Comparison of ENCODE assay signal across 11 cellular contexts in genomic region chr7:100893910-100894763, GRCh38. TPM values are rescaled to one million over a fixed set of nuclear protein-coding genes. Genes with fewer than 3 reads are reported as not detected.
DNase-seq lines count a peak whose midpoint lies in the region; ATAC-seq and TF ChIP-seq lines count a peak whose summit lies in the region.
"Had no signal": no experiment of that assay in that cellular context is flagged by ENCODE, and none has a peak within 500 bp of the region (broad histone marks: within the 10 kb centered on the region; RNA-seq: fewer than 3 reads in every experiment).

No MANE protein-coding gene starts in this region.

- no peak for DNase-seq in heart left ventricle
- DNase-seq in cardiac septum (ENCODE audit: low spot score): no peak
- DNase-seq in mesendoderm: no peak
- no peak for DNase-seq in type B pancreatic cell (ENCODE audit: extremely low spot score, unreplicated experiment)
- no peak for DNase-seq in activated CD4-positive, CD25-positive, alpha-beta regulatory T cell (lab: John Stamatoyannopoulos, UW)
- DNase-seq in head of caudate nucleus: no peak
- DNase-seq: NCI-H1417 treated with DMSO at 0.1 percent for 48 hours had no signal

- H3K79me1 ChIP-seq in mesendoderm (ENCODE audit: low read length): no peaks in the 10 kb centered on the region

- H3K4me1 ChIP-seq in heart left ventricle (peaks cover 2 to 48% (median 29%) of the 10 kb centered on the region in 12 donors), mesendoderm (ENCODE audit: control insufficient read depth, low read depth, low read length) (no peaks in the 10 kb centered on the region)

- peaks cover 25% of the 10 kb centered on the region for H3K27me3 Mint-ChIP-seq in activated T-helper 17 cell treated with anti-CD3 and anti-CD28 coated beads, Interleukin-2, amount 50 U/mL, for 72 hours
- peaks cover 21% of the 10 kb centered on the region for H3K27me3 Mint-ChIP-seq in type B pancreatic cell

- ATAC-seq in heart left ventricle (no peak), GM19467 (IDR thresholded peaks at IDR 0.05; ENCODE audit: unreplicated experiment) (no peak)
- no peak for ATAC-seq in activated T-helper 17 cell treated with anti-CD3 and anti-CD28 coated beads, Interleukin-2, amount 50 U/mL, for 72 hours (replicated peaks)

- intact Hi-C loops in heart left ventricle (cut with DNase I): loop anchor here in 5 of 10 donors (1.0 to 10.0 kb wide), 8 partner anchors 165 to 401 kb away; no protein-coding TSS in a partner anchor
- intact Hi-C loops in cardiac septum (cut with DNase I): loop anchor here (10.0 kb wide), 1 partner anchor 271 kb away; the partner anchor contains the start of gene VGF
- intact Hi-C loops in head of caudate nucleus (cut with DNase I): loop anchor here (5.0 to 10.0 kb wide), 2 partner anchors 163 to 241 kb away; no protein-coding TSS in a partner anchor

- no peak overlapping the region for H3K27ac Mint-ChIP-seq in activated T-helper 17 cell treated with anti-CD3 and anti-CD28 coated beads, Interleukin-2, amount 50 U/mL, for 72 hours
- peak overlapping the region; percentile 58 for H3K27ac Mint-ChIP-seq in type B pancreatic cell
- H3K27ac Mint-ChIP-seq: CD14-positive monocyte had no signal

- peaks cover 6% of the 10 kb centered on the region for H3K36me3 Mint-ChIP-seq in activated T-helper 17 cell treated with anti-CD3 and anti-CD28 coated beads, Interleukin-2, amount 50 U/mL, for 72 hours (ENCODE audit: low read depth)
- H3K36me3 Mint-ChIP-seq in type B pancreatic cell: no peaks in the 10 kb centered on the region

- no peaks in the 10 kb centered on the region for H3K9me3 Mint-ChIP-seq in activated T-helper 17 cell treated with anti-CD3 and anti-CD28 coated beads, Interleukin-2, amount 50 U/mL, for 72 hours
- H3K9me3 Mint-ChIP-seq in type B pancreatic cell: no peaks in the 10 kb centered on the region

- H3K4me2 ChIP-seq in mesendoderm (ENCODE audit: low read length): peak overlapping the region; percentile 52

- H3K79me2 ChIP-seq in mesendoderm (ENCODE audit: control insufficient read depth, insufficient read depth, low read length): no peaks in the 10 kb centered on the region

- no peak for TF ChIP-seq POLR2A in heart left ventricle (IDR thresholded peaks at IDR 0.05)

- peak overlapping the region; percentile 72 for H3K9ac ChIP-seq in mesendoderm (ENCODE audit: low read length)

- peaks cover 12% of the 10 kb centered on the region for H3K4me1 Mint-ChIP-seq in activated T-helper 17 cell treated with anti-CD3 and anti-CD28 coated beads, Interleukin-2, amount 50 U/mL, for 72 hours
- peaks cover 17% of the 10 kb centered on the region for H3K4me1 Mint-ChIP-seq in type B pancreatic cell (ENCODE audit: unreplicated experiment)

- H3K4me3 ChIP-seq in heart left ventricle (peak overlapping the region in 10 of 12 donors; percentile 43 to 61 (median 55)), mesendoderm (ENCODE audit: low read length) (peak overlapping the region; percentile 19)

- TF ChIP-seq CTCF in heart left ventricle (IDR thresholded peaks at IDR 0.05) (no peak), type B pancreatic cell (conservative IDR thresholded peaks at IDR 0.05) (no peak)

- no peaks in the 10 kb centered on the region for H3K36me3 ChIP-seq in heart left ventricle
- no peaks in the 10 kb centered on the region for H3K36me3 ChIP-seq in mesendoderm (ENCODE audit: control insufficient read depth, insufficient read depth, low read length)
- H3K36me3 ChIP-seq: pancreas had no signal

- peak overlapping the region; percentile 63 for H3K4ac ChIP-seq in mesendoderm (ENCODE audit: low read depth, low read length)

- H2BK15ac ChIP-seq in mesendoderm (replicated peaks; ENCODE audit: low read depth): no peak overlapping the region

- H3K9me3 ChIP-seq in heart left ventricle: no peaks in the 10 kb centered on the region
- H3K9me3 ChIP-seq: pancreas had no signal

- peak overlapping the region; percentile 33 for H3K4me3 Mint-ChIP-seq in activated T-helper 17 cell treated with anti-CD3 and anti-CD28 coated beads, Interleukin-2, amount 50 U/mL, for 72 hours
- H3K4me3 Mint-ChIP-seq in type B pancreatic cell: peak overlapping the region; percentile 78

- H4K5ac ChIP-seq in mesendoderm (ENCODE audit: low read length): no peak overlapping the region

- H3K27me3 ChIP-seq in heart left ventricle (peaks cover 21 to 70% (median 37%) of the 10 kb centered on the region in 9 donors), mesendoderm (ENCODE audit: insufficient read depth, low read length, poor library complexity) (no peaks in the 10 kb centered on the region)
- H3K27me3 ChIP-seq: pancreas had no signal

- H4K8ac ChIP-seq in mesendoderm (ENCODE audit: low read depth, low read length): no peak overlapping the region

- H2BK5ac ChIP-seq in mesendoderm (ENCODE audit: low read length): no peak overlapping the region

- no peak overlapping the region for H3K23ac ChIP-seq in mesendoderm (ENCODE audit: low read length)

- H3K18ac ChIP-seq in mesendoderm (ENCODE audit: low read length): peak overlapping the region; percentile 51

- no peak overlapping the region for H2BK120ac ChIP-seq in mesendoderm (ENCODE audit: low read depth, low read length)

- H2AK5ac ChIP-seq in mesendoderm (ENCODE audit: low read length): no peak overlapping the region

- peak overlapping the region in 3 of 12 donors; percentile 22 to 58 (median 54) for H3K27ac ChIP-seq in heart left ventricle
- H3K27ac ChIP-seq in mesendoderm (ENCODE audit: low read depth, low read length): no peak overlapping the region

- H3K56ac ChIP-seq in mesendoderm (ENCODE audit: low read length): peak overlapping the region; percentile 84

- 41 to 53% (median 45%) methylated on average over 32 to 41 of the region's 41 CpGs for WGBS in heart left ventricle, 4 donors
- no CpG with 5 or more reads among the region's 41 CpGs for WGBS in mesendoderm (ENCODE audit: extremely low coverage, insufficient coverage, low lambda C conversion rate)

RNA-seq across cellular contexts. Expression of gene ACHE, which starts 1.6 kb away (rescaled TPM):
- total RNA-seq in heart left ventricle (1 to 10 TPM in 4 of 9 donors, under 1 TPM in 5; 0.44 to 2.1 (median 0.78) TPM), cardiac septum (2.1 TPM), type B pancreatic cell (ENCODE audit: low replicate concordance) (7.1 and 10.4 TPM in 2 replicates)
- polyA plus RNA-seq in heart left ventricle: under 1 TPM; 0.58 to 0.69 TPM
- not detected for total RNA-seq in activated T-helper 17 cell treated with anti-CD3 and anti-CD28 coated beads, Interleukin-2, amount 50 U/mL, for 72 hours
- 25.8 TPM for polyA plus RNA-seq in mesendoderm (2013, experiment 1 of 2)
- polyA plus RNA-seq in mesendoderm (2013, experiment 2 of 2): 24.9 TPM
- polyA plus RNA-seq: CD14-positive monocyte had no signal

RNA-seq across cellular contexts. Expression of gene UFSP1, which starts 4.6 kb away (rescaled TPM):
- total RNA-seq in heart left ventricle: 1 to 10 TPM; 1.0 to 3.4 (median 1.6) TPM
- 1 to 10 TPM; 3.4 TPM for polyA plus RNA-seq in heart left ventricle
- total RNA-seq in cardiac septum: 2.1 TPM
- total RNA-seq in activated T-helper 17 cell treated with anti-CD3 and anti-CD28 coated beads, Interleukin-2, amount 50 U/mL, for 72 hours: 1 to 10 TPM in 1 of 2 donors, under 1 TPM in 1; 0.79 to 3.2 TPM
- 2.1 TPM for polyA plus RNA-seq in mesendoderm (2013, experiment 1 of 2)
- 2.2 TPM for polyA plus RNA-seq in mesendoderm (2013, experiment 2 of 2)
- total RNA-seq in type B pancreatic cell (ENCODE audit: low replicate concordance): 4.4 and 6.3 TPM in 2 replicates

RNA-seq across cellular contexts. Expression of gene SRRT, which starts 19.2 kb away (rescaled TPM):
- total RNA-seq in heart left ventricle (10 to 100 TPM; 31.0 to 62.2 (median 49.5) TPM), cardiac septum (62.9 TPM), type B pancreatic cell (ENCODE audit: low replicate concordance) (168 and 239 TPM in 2 replicates)
- polyA plus RNA-seq in heart left ventricle: 10 to 100 TPM; 38.0 to 49.7 TPM
- 100 to 1,000 TPM; 208 to 255 TPM for total RNA-seq in activated T-helper 17 cell treated with anti-CD3 and anti-CD28 coated beads, Interleukin-2, amount 50 U/mL, for 72 hours
- polyA plus RNA-seq in mesendoderm (2013, experiment 1 of 2): 168 TPM
- polyA plus RNA-seq in mesendoderm (2013, experiment 2 of 2): 157 TPM

RNA-seq across cellular contexts. Expression of gene TRIP6, which starts 26.9 kb away (rescaled TPM):
- 10 to 100 TPM in 8 of 9 donors, 1 to 10 TPM in 1; 9.2 to 37.3 (median 17.1) TPM for total RNA-seq in heart left ventricle
- polyA plus RNA-seq in heart left ventricle: 10 to 100 TPM; 10.6 to 23.1 TPM
- 24.4 TPM for total RNA-seq in cardiac septum
- 10 to 100 TPM; 36.5 to 43.5 TPM for total RNA-seq in activated T-helper 17 cell treated with anti-CD3 and anti-CD28 coated beads, Interleukin-2, amount 50 U/mL, for 72 hours
- polyA plus RNA-seq in mesendoderm (2013, experiment 1 of 2): 84.1 TPM
- polyA plus RNA-seq in mesendoderm (2013, experiment 2 of 2): 85.5 TPM
- total RNA-seq in type B pancreatic cell (ENCODE audit: low replicate concordance): 78.9 and 84.7 TPM in 2 replicates

RNA-seq across cellular contexts. Expression of gene SLC12A9, which starts 41.6 kb away (rescaled TPM):
- total RNA-seq in heart left ventricle (10 to 100 TPM in 1 of 9 donors, 1 to 10 TPM in 8; 4.6 to 23.6 (median 7.0) TPM), cardiac septum (6.9 TPM), type B pancreatic cell (ENCODE audit: low replicate concordance) (31.4 and 37.1 TPM in 2 replicates)
- polyA plus RNA-seq in heart left ventricle: 10 to 100 TPM in 1 of 2 donors, 1 to 10 TPM in 1; 6.4 to 10.5 TPM
- 10 to 100 TPM; 15.7 to 30.1 TPM for total RNA-seq in activated T-helper 17 cell treated with anti-CD3 and anti-CD28 coated beads, Interleukin-2, amount 50 U/mL, for 72 hours
- 16.0 TPM for polyA plus RNA-seq in mesendoderm (2013, experiment 1 of 2)
- polyA plus RNA-seq in mesendoderm (2013, experiment 2 of 2): 16.1 TPM
